ENCODE assay signal across 27 cellular contexts in the genomic region with DNA sequence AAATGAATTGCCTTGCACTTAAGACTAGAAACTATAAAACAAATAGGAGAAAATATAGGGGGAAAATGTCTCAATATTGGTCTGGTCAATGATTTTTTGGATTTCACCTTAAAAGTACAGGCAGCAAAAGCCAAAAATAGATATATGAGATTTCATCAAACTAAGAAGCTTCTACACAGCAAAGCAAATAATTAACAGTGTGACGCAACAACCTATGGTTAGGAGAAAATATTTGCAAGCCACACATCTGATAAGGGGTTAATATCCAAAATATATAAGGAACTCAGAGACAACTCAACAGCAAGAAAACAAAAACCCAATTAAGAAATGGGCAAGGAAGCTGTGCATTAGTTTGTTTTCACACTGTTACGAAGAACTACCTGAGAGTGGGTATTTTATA.
DNase-seq lines count a peak whose midpoint lies in the region; ATAC-seq, FAIRE-seq and TF ChIP-seq lines count a peak whose summit lies in the region.
"Had no signal": no experiment of that assay in that cellular context is flagged by ENCODE, and none has a peak within 500 bp of the region (broad histone marks: within the 10 kb centered on the region; RNA-seq: fewer than 3 reads in every experiment).

No MANE protein-coding gene starts in this region.

- no peaks in the 10 kb centered on the region for H3K79me2 ChIP-seq in HepG2 (ENCODE audit: insufficient read depth, low read length)

- no peak overlapping the region for H3K4me3 Mint-ChIP-seq in mesothelial cell of epicardium
- H3K4me3 Mint-ChIP-seq: CD14-positive monocyte; CD4-positive, alpha-beta memory T cell; CD4-positive, CD25-positive, alpha-beta regulatory T cell; CD8-positive, alpha-beta memory T cell had no signal

- no peak overlapping the region for H3K4me3 ChIP-seq in HepG2 (replicated peaks in 1 of 3; ENCODE audit: insufficient read depth in 1 of 3, low read depth in 2 of 3, low read length in 3 of 3)
- no peak overlapping the region for H3K4me3 ChIP-seq in right lobe of liver
- H3K4me3 ChIP-seq in fibroblast of villous mesenchyme (ENCODE audit: low read depth, low read length): no peak overlapping the region
- H3K4me3 ChIP-seq: BLaER1, GM12878 had no signal

- intact Hi-C loops in HepG2 (cut with micrococcal nuclease; ENCODE audit: unreplicated experiment) (no loop called here), right lobe of liver (cut with DNase I) (no loop called here)

- H2AFZ ChIP-seq in HepG2 (ENCODE audit: low read length): no peak overlapping the region

- H3K36me3 Mint-ChIP-seq in mesothelial cell of epicardium: no peaks in the 10 kb centered on the region
- H3K36me3 Mint-ChIP-seq: CD14-positive monocyte; CD4-positive, CD25-positive, alpha-beta regulatory T cell had no signal

- no peak overlapping the region for H3K27ac Mint-ChIP-seq in mesothelial cell of epicardium
- H3K27ac Mint-ChIP-seq: CD14-positive monocyte; CD4-positive, alpha-beta memory T cell; CD4-positive, CD25-positive, alpha-beta regulatory T cell; CD8-positive, alpha-beta memory T cell had no signal

- POLR2A ChIA-PET in HepG2 (lab: Yijun Ruan, JAX): no interaction called here

- TF ChIP-seq EP300 in HepG2 (IDR thresholded peaks at IDR 0.05; ENCODE audit: low read depth in 2 of 2, low read length in 2 of 2) (no peak), HepG2 (CRISPR knock-in tag; IDR thresholded peaks at IDR 0.05; ENCODE audit: borderline replicate concordance) (no peak)

- ATAC-seq in HepG2: no peak
- ATAC-seq in right lobe of liver: no peak
- ATAC-seq: GM12878 had no signal

- H3K27me3 Mint-ChIP-seq in mesothelial cell of epicardium (ENCODE audit: low read depth): no peaks in the 10 kb centered on the region

- no peak overlapping the region for H3K9ac ChIP-seq in HepG2 (ENCODE audit: insufficient read depth, low read depth, low read length)
- H3K9ac ChIP-seq: BLaER1 had no signal

- DNase-seq in HepG2 (ENCODE audit: low spot score) (no peak), right lobe of liver (no peak), amniotic epithelial cell (ENCODE audit: low read depth) (peak; percentile 46), fibroblast of villous mesenchyme (ENCODE audit: low read depth) (peak; percentile 68), NCI-H2171 treated with DMSO at 0.1 percent for 48 hours (lab: John Stamatoyannopoulos, UW) (no peak), mesothelial cell of epicardium (ENCODE audit: low spot score in 2 of 2, unreplicated experiment in 2 of 2) (no peak)
- DNase-seq: 8988T; ACHN; BE2C; C1 segment of cervical spinal cord; CD4-positive, alpha-beta memory T cell; CD4-positive, CD25-positive, alpha-beta regulatory T cell; CD8-positive, alpha-beta memory T cell; COR-L47; DMS 273 treated with DMSO at 0.1 percent for 48 hours; DMS153; DMS53; DMS79; DND-41; EL; GDM1 had no signal

- H3K27me3 ChIP-seq in HepG2 (ENCODE audit: control insufficient read depth in 1 of 2, insufficient read depth in 2 of 2, low read length in 2 of 2): no peaks in the 10 kb centered on the region; a peak in 1 of 5 replicates
- no peaks in the 10 kb centered on the region for H3K27me3 ChIP-seq in right lobe of liver
- H3K27me3 ChIP-seq: BE2C, BLaER1 had no signal

- H3K4me1 ChIP-seq in HepG2 (ENCODE audit: insufficient read depth, low read length) (no peaks in the 10 kb centered on the region), right lobe of liver (no peaks in the 10 kb centered on the region)
- H3K4me1 ChIP-seq: BE2C, BLaER1 had no signal

- H3K27ac ChIP-seq in HepG2 (ENCODE audit: extremely low read length, insufficient read depth, low read length): no peak overlapping the region
- no peak overlapping the region for H3K27ac ChIP-seq in right lobe of liver
- H3K27ac ChIP-seq: BLaER1 had no signal

- in situ Hi-C loops in HepG2 (cut with HindIII; ENCODE audit: extremely low pct_ligation_motif_present, low pct_unique_long_range_greater_than_20kb): no loop called here

- TF ChIP-seq CTCF in HepG2 (CRISPR knock-in tag; IDR thresholded peaks at IDR 0.05): no peak
- no peak for TF ChIP-seq CTCF in right lobe of liver (IDR thresholded peaks at IDR 0.05)
- TF ChIP-seq CTCF in fibroblast of villous mesenchyme (IDR thresholded peaks at IDR 0.05; ENCODE audit: insufficient read depth, low read depth, low read length): no peak
- TF ChIP-seq CTCF in mesothelial cell of epicardium (IDR thresholded peaks at IDR 0.05; ENCODE audit: unreplicated experiment): no peak

- no peak for TF ChIP-seq RAD21 in HepG2 (CRISPR knock-in tag; IDR thresholded peaks at IDR 0.05)

- H3K4me1 Mint-ChIP-seq in mesothelial cell of epicardium: peaks cover 3% of the 10 kb centered on the region
- H3K4me1 Mint-ChIP-seq: CD4-positive, alpha-beta memory T cell; CD4-positive, CD25-positive, alpha-beta regulatory T cell; CD8-positive, alpha-beta memory T cell had no signal

- H3K36me3 ChIP-seq in HepG2 (replicated peaks in 1 of 2; ENCODE audit: control insufficient read depth in 1 of 2, insufficient read depth in 2 of 2, low read length in 2 of 2): no peaks in the 10 kb centered on the region
- H3K36me3 ChIP-seq in right lobe of liver: no peaks in the 10 kb centered on the region
- H3K36me3 ChIP-seq: BE2C, BLaER1 had no signal

- H3K9me3 Mint-ChIP-seq in mesothelial cell of epicardium: peaks cover 27% of the 10 kb centered on the region

- H3K9me3 ChIP-seq in HepG2 (ENCODE audit: low read length) (peaks cover 21% of the 10 kb centered on the region), right lobe of liver (no peaks in the 10 kb centered on the region)
- H3K9me3 ChIP-seq: BE2C had no signal

- H4K20me1 ChIP-seq in HepG2 (ENCODE audit: insufficient read depth, low read length): no peaks in the 10 kb centered on the region
- H4K20me1 ChIP-seq: BLaER1 had no signal

- no peak for FAIRE-seq in HepG2 (lab: Jason Lieb, UNC)
- FAIRE-seq: A204.1, GM12878, GM12892, GM18507 had no signal

- H3K4me2 ChIP-seq in HepG2 (ENCODE audit: low read depth, low read length): no peak overlapping the region
- H3K4me2 ChIP-seq: BLaER1 had no signal

- CTCF ChIA-PET in HepG2 (lab: Yijun Ruan, JAX; ENCODE audit: low intra/inter-chr PET ratio, low total read pairs): no interaction called here

- TF ChIP-seq POLR2A in HepG2 (IDR thresholded peaks at IDR 0.05; ENCODE audit: insufficient read depth in 1 of 2, low read depth in 2 of 2, low read length in 2 of 2) (no peak), right lobe of liver (IDR thresholded peaks at IDR 0.05) (no peak)

- no TSS peak for BruUV-seq in HepG2 (replicated peaks; lab: Mats Ljungman, UMichigan)

- 71% methylated on average over 2 of the region's 2 CpGs for WGBS in HepG2 (ENCODE audit: low lambda C conversion rate)
- WGBS in right lobe of liver (ENCODE audit: insufficient coverage, low coverage, low lambda C conversion rate, missing lambda C conversion rate): 69% methylated on average over 2 of the region's 2 CpGs

TF ChIP-seq in HepG2, 621 proteins besides CTCF, POLR2A, EP300 and RAD21:
- no peak for TF ChIP-seq ONECUT2 (CRISPR knock-in tag; IDR thresholded peaks at IDR 0.05)
- TF ChIP-seq SMARCC2 (IDR thresholded peaks at IDR 0.05): no peak
- TF ChIP-seq, protein P1, sequence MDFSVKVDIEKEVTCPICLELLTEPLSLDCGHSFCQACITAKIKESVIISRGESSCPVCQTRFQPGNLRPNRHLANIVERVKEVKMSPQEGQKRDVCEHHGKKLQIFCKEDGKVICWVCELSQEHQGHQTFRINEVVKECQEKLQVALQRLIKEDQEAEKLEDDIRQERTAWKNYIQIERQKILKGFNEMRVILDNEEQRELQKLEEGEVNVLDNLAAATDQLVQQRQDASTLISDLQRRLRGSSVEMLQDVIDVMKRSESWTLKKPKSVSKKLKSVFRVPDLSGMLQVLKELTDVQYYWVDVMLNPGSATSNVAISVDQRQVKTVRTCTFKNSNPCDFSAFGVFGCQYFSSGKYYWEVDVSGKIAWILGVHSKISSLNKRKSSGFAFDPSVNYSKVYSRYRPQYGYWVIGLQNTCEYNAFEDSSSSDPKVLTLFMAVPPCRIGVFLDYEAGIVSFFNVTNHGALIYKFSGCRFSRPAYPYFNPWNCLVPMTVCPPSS (IDR thresholded peaks at IDR 0.05): no peak
- TF ChIP-seq ZFP36L2 (CRISPR knock-in tag; IDR thresholded peaks at IDR 0.05): no peak
- no peak for TF ChIP-seq ZNF547 (CRISPR knock-in tag; IDR thresholded peaks at IDR 0.05)
- peak; percentile 72; the same call in 1 of the 2 replicates for TF ChIP-seq CEBPB (IDR thresholded peaks at IDR 0.05; ENCODE audit: borderline replicate concordance, low read depth, low read length)
- no peak for TF ChIP-seq NKX3-1 (CRISPR knock-in tag; IDR thresholded peaks at IDR 0.05)

Comparison
In these comparisons a context has a peak if more than half of its experiments do, and no peak if none do; other contexts are left out.
1. DNase-seq: peak in amniotic epithelial cell (single experiment) and fibroblast of villous mesenchyme (single experiment); none in HepG2 (single experiment), right lobe of liver (0 of 3), NCI-H2171 treated with DMSO at 0.1 percent for 48 hours (single experiment) and mesothelial cell of epicardium (0 of 2).